Comparison of ENCODE assay signal across 30 cellular contexts in the genomic region with DNA sequence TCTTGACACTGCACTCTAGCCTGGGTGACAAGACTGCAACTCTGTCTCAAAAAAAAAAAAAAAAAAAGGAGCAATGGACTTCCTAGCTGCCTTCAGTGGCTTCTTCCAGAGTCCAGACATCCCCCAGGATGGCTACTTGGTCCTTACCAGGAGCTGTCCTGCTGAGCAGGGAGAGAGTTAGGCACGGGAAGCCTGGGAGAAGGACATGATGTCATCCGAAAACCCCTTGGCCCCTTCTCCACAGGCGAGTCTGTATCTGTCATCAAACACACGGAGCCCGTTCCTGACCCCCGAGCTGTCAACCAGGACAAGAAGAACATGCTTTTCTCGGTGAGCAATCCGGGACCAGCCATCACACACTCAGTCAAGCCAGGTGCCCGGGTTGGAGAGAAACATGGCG. TPM values are rescaled to one million over a fixed set of nuclear protein-coding genes. Genes with fewer than 3 reads are reported as not detected.
"Had no signal": no experiment of that assay in that cellular context is flagged by ENCODE, and none has a peak within 500 bp of the region (broad histone marks: within the 10 kb centered on the region; RNA-seq: fewer than 3 reads in every experiment).

No MANE protein-coding gene starts in this region.

- FAIRE-seq: pancreas, small intestine, urothelium cell line had no signal

- DNase-seq: naive B cell; naive thymus-derived CD8-positive, alpha-beta T cell; nephron progenitor cell; occipital lobe; pancreas; right cardiac atrium; small intestine; stimulated activated CD4-positive, alpha-beta T cell treated with anti-CD3 and anti-CD28 coated beads, Interleukin-15, amount 100 ng/mL, for 24 hours; stimulated activated CD4-positive, alpha-beta T cell treated with anti-CD3 and anti-CD28 coated beads, Interleukin-2, amount 100 ng/mL, for 24 hours; stimulated activated CD4-positive, alpha-beta T cell treated with anti-CD3 and anti-CD28 coated beads, Interleukin-2, amount 100 ng/mL, for 48 hours; stimulated activated CD4-positive, alpha-beta T cell treated with anti-CD3 and anti-CD28 coated beads, Interleukin-4, amount 100 ng/mL, for 24 hours; stimulated activated naive B cell treated with anti-CD40 and anti-IgM and Interleukin-4, amounts not matched to agents 10 μg/mL and 1 μg/mL and 100 μg/mL, for 72 hours; stimulated activated naive CD4-positive, alpha-beta T cell treated with Interleukin-2 at 50 U/mL for 16 hours; stomach; thyroid gland; trophoblast cell; upper lobe of left lung had no signal

- H3K36me3 Mint-ChIP-seq: naive B cell; naive thymus-derived CD8-positive, alpha-beta T cell; natural killer cell treated with Interleukin-12 subunit alpha and Interleukin-12 subunit beta and Interleukin-15 and Interleukin-18, amount 100 ng/mL, for 72 hours; stimulated activated effector memory CD8-positive, alpha-beta T cell treated with anti-CD3 and anti-CD28 coated beads, Interleukin-12 subunit alpha, Interleukin-12 subunit beta, amount 100 ng/mL, for 72 hours; stimulated activated naive B cell treated with anti-CD40 and anti-IgM and Interleukin-4, amounts not matched to agents 10 μg/mL and 1 μg/mL and 100 μg/mL, for 72 hours had no signal

- H3K4me1 Mint-ChIP-seq: stimulated activated effector memory CD8-positive, alpha-beta T cell treated with anti-CD3 and anti-CD28 coated beads, Interleukin-12 subunit alpha, Interleukin-12 subunit beta, amount 100 ng/mL, for 72 hours had no signal

- ATAC-seq: naive thymus-derived CD8-positive, alpha-beta T cell; natural killer cell treated with Interleukin-12 subunit alpha and Interleukin-12 subunit beta and Interleukin-15 and Interleukin-18, amount 100 ng/mL, for 72 hours; pancreas; right cardiac atrium; sciatic nerve; stimulated activated effector memory CD8-positive, alpha-beta T cell treated with anti-CD3 and anti-CD28 coated beads, Interleukin-12 subunit alpha, Interleukin-12 subunit beta, amount 100 ng/mL, for 72 hours; stimulated activated naive B cell treated with anti-CD40 and anti-IgM and Interleukin-4, amounts not matched to agents 10 μg/mL and 1 μg/mL and 100 μg/mL, for 72 hours had no signal

- H3K27ac ChIP-seq: pancreas, prostate gland, stomach, thoracic aorta, thyroid gland, tibial nerve, upper lobe of left lung, vagina had no signal

- H3K9me3 Mint-ChIP-seq: naive B cell; naive thymus-derived CD8-positive, alpha-beta T cell; natural killer cell treated with Interleukin-12 subunit alpha and Interleukin-12 subunit beta and Interleukin-15 and Interleukin-18, amount 100 ng/mL, for 72 hours; nephron progenitor cell; neural crest cell; stimulated activated effector memory CD8-positive, alpha-beta T cell treated with anti-CD3 and anti-CD28 coated beads, Interleukin-12 subunit alpha, Interleukin-12 subunit beta, amount 100 ng/mL, for 72 hours; stimulated activated naive B cell treated with anti-CD40 and anti-IgM and Interleukin-4, amounts not matched to agents 10 μg/mL and 1 μg/mL and 100 μg/mL, for 72 hours; stimulated activated naive CD8-positive, alpha-beta T cell treated with anti-CD3 and anti-CD28 coated beads, Interleukin-15, Interleukin-2, amounts not matched to agents 100 ng/mL and 50 ng/mL, for 24 hours had no signal

- H3K27ac Mint-ChIP-seq: naive thymus-derived CD8-positive, alpha-beta T cell; natural killer cell treated with Interleukin-12 subunit alpha and Interleukin-12 subunit beta and Interleukin-15 and Interleukin-18, amount 100 ng/mL, for 72 hours; nephron progenitor cell; stimulated activated effector memory CD8-positive, alpha-beta T cell treated with anti-CD3 and anti-CD28 coated beads, Interleukin-12 subunit alpha, Interleukin-12 subunit beta, amount 100 ng/mL, for 72 hours; stimulated activated naive B cell treated with anti-CD40 and anti-IgM and Interleukin-4, amounts not matched to agents 10 μg/mL and 1 μg/mL and 100 μg/mL, for 72 hours; stimulated activated naive CD8-positive, alpha-beta T cell treated with anti-CD3 and anti-CD28 coated beads, Interleukin-15, Interleukin-2, amounts not matched to agents 100 ng/mL and 50 ng/mL, for 24 hours had no signal

- H3K27me3 ChIP-seq: pancreas, thyroid gland, vagina had no signal

- H3K36me3 ChIP-seq: pancreas, prostate gland, stomach, thoracic aorta, thyroid gland, tibial nerve, upper lobe of left lung, vagina had no signal

- H3K9me3 ChIP-seq: pancreas, prostate gland, stomach, thoracic aorta, thyroid gland, tibial nerve, upper lobe of left lung, vagina had no signal

- H3K4me3 Mint-ChIP-seq: naive B cell; naive thymus-derived CD8-positive, alpha-beta T cell; natural killer cell treated with Interleukin-12 subunit alpha and Interleukin-12 subunit beta and Interleukin-15 and Interleukin-18, amount 100 ng/mL, for 72 hours; nephron progenitor cell; neural crest cell; stimulated activated effector memory CD8-positive, alpha-beta T cell treated with anti-CD3 and anti-CD28 coated beads, Interleukin-12 subunit alpha, Interleukin-12 subunit beta, amount 100 ng/mL, for 72 hours; stimulated activated naive B cell treated with anti-CD40 and anti-IgM and Interleukin-4, amounts not matched to agents 10 μg/mL and 1 μg/mL and 100 μg/mL, for 72 hours; stimulated activated naive CD8-positive, alpha-beta T cell treated with anti-CD3 and anti-CD28 coated beads, Interleukin-15, Interleukin-2, amounts not matched to agents 100 ng/mL and 50 ng/mL, for 24 hours had no signal

- H3K27me3 Mint-ChIP-seq: naive B cell; natural killer cell treated with Interleukin-12 subunit alpha and Interleukin-12 subunit beta and Interleukin-15 and Interleukin-18, amount 100 ng/mL, for 72 hours; stimulated activated naive B cell treated with anti-CD40 and anti-IgM and Interleukin-4, amounts not matched to agents 10 μg/mL and 1 μg/mL and 100 μg/mL, for 72 hours; stimulated activated naive CD8-positive, alpha-beta T cell treated with anti-CD3 and anti-CD28 coated beads, Interleukin-15, Interleukin-2, amounts not matched to agents 100 ng/mL and 50 ng/mL, for 24 hours had no signal

- H3K4me3 ChIP-seq: pancreas, prostate gland, stomach, thoracic aorta, thyroid gland, tibial nerve, upper lobe of left lung, vagina had no signal

- H3K4me1 ChIP-seq: pancreas, prostate gland, stomach, thyroid gland, upper lobe of left lung, vagina had no signal

RNA-seq across cellular contexts. Expression of a gene that starts 8.7 kb away (rescaled TPM):
- total RNA-seq: vagina had no signal
- polyA plus RNA-seq: naive thymus-derived CD8-positive, alpha-beta T cell had no signal

RNA-seq across cellular contexts. Expression of a gene that starts 44.8 kb away (rescaled TPM):
- total RNA-seq: neural crest cell, occipital lobe, osteocyte, renal cortical epithelial cell, thoracic aorta, thyroid gland, ureter, vagina had no signal
